In genomic region chr19:4791183-4792018, GRCh38 we compare ENCODE assay signal across 1 cellular context.
TF ChIP-seq lines count a peak whose summit lies in the region.

FEM1A (plus strand) TSS chr19:4791734; CDS start chr19:4791855, 121 bp downstream.

TF ChIP-seq in HepG2, 621 proteins besides CTCF, POLR2A, EP300 and RAD21 (continued from another document and continues in another):
- TF ChIP-seq ZBTB46 (CRISPR knock-in tag; IDR thresholded peaks at IDR 0.05; ENCODE audit: borderline replicate concordance) (no peak), ZFP91 (CRISPR knock-in tag; IDR thresholded peaks at IDR 0.05; ENCODE audit: borderline replicate concordance) (peak; percentile 79; the same call in 1 of the 2 replicates), ZGPAT (CRISPR knock-in tag; IDR thresholded peaks at IDR 0.05) (peak; percentile 41), STAG1 (CRISPR knock-in tag; IDR thresholded peaks at IDR 0.05) (peak; percentile 95), RBAK (CRISPR knock-in tag; IDR thresholded peaks at IDR 0.05) (no peak), WIZ (CRISPR knock-in tag; IDR thresholded peaks at IDR 0.05) (no peak), ZNF354B (CRISPR knock-in tag; IDR thresholded peaks at IDR 0.05) (no peak), CENPBD1 (CRISPR knock-in tag; IDR thresholded peaks at IDR 0.05; ENCODE audit: borderline replicate concordance, low read depth) (no peak), ZBTB33 (CRISPR knock-in tag; IDR thresholded peaks at IDR 0.05) (0 out of 2 replicates have a peak, but pooled peaks have one; percentile 6), ERF (CRISPR knock-in tag; IDR thresholded peaks at IDR 0.05) (no peak), MTF2 (CRISPR knock-in tag; IDR thresholded peaks at IDR 0.05; ENCODE audit: borderline replicate concordance) (no peak), NFAT5 (CRISPR knock-in tag; IDR thresholded peaks at IDR 0.05) (0 out of 2 replicates have a peak, but pooled peaks have one; percentile 83), NONO (IDR thresholded peaks at IDR 0.05) (no peak), NONO (CRISPR knock-in tag; conservative IDR thresholded peaks at IDR 0.05) (peak; percentile 65), CSRNP1 (CRISPR knock-in tag; IDR thresholded peaks at IDR 0.05) (no peak), SNAPC2 (CRISPR knock-in tag; IDR thresholded peaks at IDR 0.05) (0 out of 2 replicates have a peak, but pooled peaks have one; percentile 37), ZNF720 (CRISPR knock-in tag; IDR thresholded peaks at IDR 0.05) (no peak), ZKSCAN8 (CRISPR knock-in tag; IDR thresholded peaks at IDR 0.05; ENCODE audit: borderline replicate concordance) (no peak; the same call in 1 of the 2 replicates), ZNF782 (CRISPR knock-in tag; IDR thresholded peaks at IDR 0.05; ENCODE audit: borderline replicate concordance) (no peak; the same call in 1 of the 2 replicates), TCF7 (IDR thresholded peaks at IDR 0.05; ENCODE audit: low read depth) (no peak), SALL1 (CRISPR knock-in tag; IDR thresholded peaks at IDR 0.05) (peak; percentile 26), KAT8 (CRISPR knock-in tag; IDR thresholded peaks at IDR 0.05) (peak; percentile 99), YEATS2 (CRISPR knock-in tag; IDR thresholded peaks at IDR 0.05; ENCODE audit: borderline replicate concordance) (peak; percentile 51; the same call in 1 of the 2 replicates), RORA (CRISPR knock-in tag; IDR thresholded peaks at IDR 0.05) (no peak), TEF (CRISPR knock-in tag; IDR thresholded peaks at IDR 0.05) (no peak), ZNF644 (CRISPR knock-in tag; IDR thresholded peaks at IDR 0.05; ENCODE audit: low read depth) (no peak), MAF1 (CRISPR knock-in tag; IDR thresholded peaks at IDR 0.05; ENCODE audit: borderline replicate concordance) (no peak), DR1 (CRISPR knock-in tag; IDR thresholded peaks at IDR 0.05) (no peak), SAFB2 (CRISPR knock-in tag; IDR thresholded peaks at IDR 0.05; ENCODE audit: borderline replicate concordance, low read depth) (no peak), CAMTA2 (CRISPR knock-in tag; IDR thresholded peaks at IDR 0.05; ENCODE audit: borderline replicate concordance) (0 out of 2 replicates have a peak, but pooled peaks have one; percentile 54), ZNF576 (CRISPR knock-in tag; IDR thresholded peaks at IDR 0.05) (no peak), NKX3-1 (CRISPR knock-in tag; IDR thresholded peaks at IDR 0.05) (no peak; the same call in 1 of the 2 replicates), ZMAT5 (CRISPR knock-in tag; IDR thresholded peaks at IDR 0.05; ENCODE audit: borderline replicate concordance, low read depth) (no peak), ZNF646 (CRISPR knock-in tag; IDR thresholded peaks at IDR 0.05) (no peak), SOX5 (CRISPR knock-in tag; IDR thresholded peaks at IDR 0.05; ENCODE audit: borderline replicate concordance) (no peak; the same call in 1 of the 2 replicates), ZNF550 (CRISPR knock-in tag; IDR thresholded peaks at IDR 0.05; ENCODE audit: borderline replicate concordance) (no peak)
